Comparison of ENCODE assay signal across 33 cellular contexts in genomic region chr5:111187079-111187478, GRCh38. TPM values are rescaled to one million over a fixed set of nuclear protein-coding genes. Genes with fewer than 3 reads are reported as not detected.
DNase-seq lines count a peak whose midpoint lies in the region; ATAC-seq and TF ChIP-seq lines count a peak whose summit lies in the region.
"Had no signal": no experiment of that assay in that cellular context is flagged by ENCODE, and none has a peak within 500 bp of the region (broad histone marks: within the 10 kb centered on the region; RNA-seq: fewer than 3 reads in every experiment).

No MANE protein-coding gene starts in this region.

- no peaks in the 10 kb centered on the region for H3K36me3 ChIP-seq in SK-N-SH (replicated peaks in 1 of 2; ENCODE audit: control insufficient read depth in 1 of 2, insufficient read depth in 2 of 2, low read length in 1 of 2)
- H3K36me3 ChIP-seq: BE2C; BLaER1; BLaER1 treated with 17β-estradiol and CSF1 and Interleukin-3, amounts not matched to agents 10 nM and 100 nM had no signal

- DNase-seq in NCI-H82 (lab: John Stamatoyannopoulos, UW) (peak; percentile 1), NCI-H82 treated with DMSO at 0.1 percent for 48 hours (lab: John Stamatoyannopoulos, UW; ENCODE audit: unreplicated experiment) (no peak), SK-N-DZ (ENCODE audit: low spot score) (peak; percentile 87), SK-N-SH (no peak), hypothalamus (lab: John Stamatoyannopoulos, UW) (no peak), NCI-H1694 treated with DMSO at 0.1 percent for 48 hours (lab: John Stamatoyannopoulos, UW) (no peak)
- DNase-seq: 8988T; ACHN; AML-193; BE2C; C1 segment of cervical spinal cord; Caco-2; Calu3; CD4-positive, alpha-beta memory T cell; CD4-positive, alpha-beta T cell; CD4-positive, CD25-positive, alpha-beta regulatory T cell; CD8-positive, alpha-beta memory T cell; CD8-positive, alpha-beta T cell; COR-L47; DMS 273 treated with DMSO at 0.1 percent for 48 hours; DMS153; DMS53; DMS79; DMS79 treated with DMSO at 0.1 percent for 48 hours; DND-41; EL had no signal

- H2AFZ ChIP-seq in SK-N-SH (ENCODE audit: low read depth): no peak overlapping the region

- CTCF ChIA-PET in SK-N-SH (lab: Yijun Ruan, JAX): interaction anchor here (0.5 kb wide), 1 partner anchor 204 kb away, joined by 3 read pairs; no protein-coding TSS in a partner anchor

- no peak overlapping the region for H3K9ac ChIP-seq in SK-N-SH
- H3K9ac ChIP-seq: BLaER1; BLaER1 treated with 17β-estradiol and CSF1 and Interleukin-3, amounts not matched to agents 10 nM and 100 nM had no signal

- no peak for ATAC-seq in SK-N-SH treated with all-trans-retinoic acid at 6 μM for 48 hours
- no peak for ATAC-seq in GM21619 (IDR thresholded peaks at IDR 0.05; ENCODE audit: unreplicated experiment)
- ATAC-seq: A549; CD8-positive, alpha-beta T cell had no signal

- no peaks in the 10 kb centered on the region for H4K20me1 ChIP-seq in SK-N-SH (ENCODE audit: insufficient read depth)
- H4K20me1 ChIP-seq: BLaER1; BLaER1 treated with 17β-estradiol and CSF1 and Interleukin-3, amounts not matched to agents 10 nM and 100 nM had no signal

- H3K9me2 ChIP-seq in SK-N-SH: no peaks in the 10 kb centered on the region

- no peak for TF ChIP-seq CTCF in SK-N-SH (IDR thresholded peaks at IDR 0.05)

- H3K9me3 ChIP-seq in SK-N-SH: no peaks in the 10 kb centered on the region; the same call in 1 of the 2 replicates
- H3K9me3 ChIP-seq: A549; BE2C; BLaER1; BLaER1 treated with 17β-estradiol and CSF1 and Interleukin-3, amounts not matched to agents 10 nM and 100 nM; Caco-2 had no signal

- no peaks in the 10 kb centered on the region; the same call in 1 of the 2 replicates for H3K27me3 ChIP-seq in SK-N-SH (ENCODE audit: insufficient read depth)
- H3K27me3 ChIP-seq: BE2C; BLaER1; BLaER1 treated with 17β-estradiol and CSF1 and Interleukin-3, amounts not matched to agents 10 nM and 100 nM had no signal

- H3K27ac ChIP-seq in SK-N-SH (ENCODE audit: low read depth in 2 of 2, low read length in 1 of 2): no peak overlapping the region
- H3K27ac ChIP-seq: 22Rv1; A549; BLaER1; BLaER1 treated with 17β-estradiol and CSF1 and Interleukin-3, amounts not matched to agents 10 nM and 100 nM; C4-2B had no signal

- POLR2A ChIA-PET in SK-N-SH (lab: Yijun Ruan, JAX): no interaction called here

- H3F3A ChIP-seq in SK-N-SH (replicated peaks; ENCODE audit: insufficient read depth): no peaks in the 10 kb centered on the region

- H3K4me1 ChIP-seq in SK-N-SH (ENCODE audit: control insufficient read depth in 1 of 2, insufficient read depth in 2 of 2, low read depth in 1 of 2, low read length in 1 of 2): no peaks in the 10 kb centered on the region; a peak in 1 of 4 replicates
- H3K4me1 ChIP-seq: A549; BLaER1; BLaER1 treated with 17β-estradiol and CSF1 and Interleukin-3, amounts not matched to agents 10 nM and 100 nM; Caco-2 had no signal

- no peak overlapping the region for H3K4me2 ChIP-seq in SK-N-SH
- H3K4me2 ChIP-seq: A549; BLaER1; BLaER1 treated with 17β-estradiol and CSF1 and Interleukin-3, amounts not matched to agents 10 nM and 100 nM had no signal

- H3K4me3 ChIP-seq in SK-N-SH (ENCODE audit: low read depth in 2 of 2, low read length in 1 of 2): no peak overlapping the region
- H3K4me3 ChIP-seq: A549; BLaER1; BLaER1 treated with 17β-estradiol and CSF1 and Interleukin-3, amounts not matched to agents 10 nM and 100 nM had no signal

- H3K79me2 ChIP-seq in SK-N-SH (ENCODE audit: insufficient read depth): no peaks in the 10 kb centered on the region

- WGBS in SK-N-SH (ENCODE audit: low lambda C conversion rate): 11% methylated on average over 1 of the region's 1 CpG

- peak in 1 of 2 experiments; percentile 77; a peak in 2 of 4 replicates for TF ChIP-seq EP300 in SK-N-SH (IDR thresholded peaks at IDR 0.05; ENCODE audit: borderline replicate concordance in 1 of 2, low read depth in 1 of 2, low read length in 1 of 2)

- 0 out of 2 replicates have a peak, but pooled peaks have one; percentile 2 for TF ChIP-seq RAD21 in SK-N-SH (IDR thresholded peaks at IDR 0.05; ENCODE audit: low read length)

TF ChIP-seq in SK-N-SH, 30 proteins besides CTCF, POLR2A, EP300 and RAD21:
- TF ChIP-seq GATA2 (CRISPR knock-in tag; IDR thresholded peaks at IDR 0.05) (peak; percentile 59), TEAD4 (IDR thresholded peaks at IDR 0.05; ENCODE audit: borderline replicate concordance, insufficient read depth) (no peak)
TF ChIP-seq in SK-N-SH: peak in this region for 1.

TF ChIP-seq in SK-N-SH treated with all-trans-retinoic acid at 6 μM for 48 hours, 23 proteins besides CTCF, POLR2A, EP300 and RAD21:
- TF ChIP-seq TCF4 (CRISPR knock-in tag; IDR thresholded peaks at IDR 0.05; ENCODE audit: borderline replicate concordance): peak; percentile 28; the same call in 1 of the 2 replicates
- TF ChIP-seq ISL1 (CRISPR knock-in tag; IDR thresholded peaks at IDR 0.05): peak; percentile 81
- TF ChIP-seq RARB (CRISPR knock-in tag; IDR thresholded peaks at IDR 0.05): no peak
- no peak for TF ChIP-seq CSRNP3 (CRISPR knock-in tag; IDR thresholded peaks at IDR 0.05)
- TF ChIP-seq ZC3H10 (CRISPR knock-in tag; IDR thresholded peaks at IDR 0.05): peak; percentile 72; the same call in 1 of the 2 replicates
- no peak for TF ChIP-seq PATZ1 (CRISPR knock-in tag; IDR thresholded peaks at IDR 0.05; ENCODE audit: borderline replicate concordance)

RNA-seq across cellular contexts. Expression of gene CAMK4, which starts 37.1 kb away (rescaled TPM):
- 34.8 and 42.7 TPM in 2 replicates for polyA plus RNA-seq in SK-N-DZ (2014; cell fraction: cytosol; rRNA removed)
- polyA plus RNA-seq in SK-N-DZ (2014; cell fraction: nucleus; rRNA removed): 22.7 and 27.6 TPM in 2 replicates
- polyA plus RNA-seq in SK-N-SH (2012; rRNA removed): 4.1 and 4.6 TPM in 2 replicates
- 5.5 and 6.4 TPM in 2 replicates for polyA plus RNA-seq in SK-N-SH (2012; cell fraction: cytosol; rRNA removed)
- 2.1 and 3.6 TPM in 2 replicates for polyA plus RNA-seq in SK-N-SH (2012; cell fraction: nucleus; rRNA removed)
- polyA plus RNA-seq: A549 had no signal

Comparison
In these comparisons a context has a peak if more than half of its experiments do, and no peak if none do; other contexts are left out.
1. DNase-seq: peak in NCI-H82 (single experiment) and SK-N-DZ (single experiment); none in NCI-H82 treated with DMSO at 0.1 percent for 48 hours (single experiment), SK-N-SH (single experiment), hypothalamus (0 of 51) and NCI-H1694 treated with DMSO at 0.1 percent for 48 hours (single experiment).